In genomic region chr10:5089869-5090268, GRCh38 we compare ENCODE assay signal across 8 cellular contexts. TPM values are rescaled to one million over a fixed set of nuclear protein-coding genes. Genes with fewer than 3 reads are reported as not detected.
DNase-seq lines count a peak whose midpoint lies in the region; ATAC-seq, FAIRE-seq and TF ChIP-seq lines count a peak whose summit lies in the region.

No MANE protein-coding gene starts in this region.

- DNase-seq in Caco-2 (peak in 1 of 2 experiments; percentile 46), HFFc6 (peak; percentile 48), SHP77 (lab: John Stamatoyannopoulos, UW) (peak; percentile 83 to 93), iPS DF 19.7 (ENCODE audit: low read depth, low spot score) (peak; percentile 42), caudate nucleus (lab: John Stamatoyannopoulos, UW) (no peak), urothelium cell line (ENCODE audit: low spot score) (no peak)

- no peaks in the 10 kb centered on the region for H3K36me3 ChIP-seq in Caco-2 (ENCODE audit: control insufficient read depth, insufficient read depth, low read length)

- H3K4me1 ChIP-seq in Caco-2: peaks cover 5% of the 10 kb centered on the region; the same call in 1 of the 2 replicates

- no TSS peak for BruUV-seq in Caco-2 (replicated peaks; lab: Mats Ljungman, UMichigan)

- no peak overlapping the region for H3K27ac ChIP-seq in caudate nucleus (ENCODE audit: low read depth, low read length)

- H3K36me3 Mint-ChIP-seq in Caco-2 (ENCODE audit: insufficient read depth, unreplicated experiment): no peaks in the 10 kb centered on the region
- no peaks in the 10 kb centered on the region for H3K36me3 Mint-ChIP-seq in HFFc6 (ENCODE audit: low read depth)

- CTCF ChIA-PET in Caco-2 (lab: Charles Lee): interaction anchor here (0.9 to 1.0 kb wide), 2 partner anchors 18 to 240 kb away, joined by 3 to 9 read pairs; no protein-coding TSS in a partner anchor

- H3K27ac Mint-ChIP-seq in Caco-2 (ENCODE audit: unreplicated experiment): no peak overlapping the region
- no peak overlapping the region for H3K27ac Mint-ChIP-seq in HFFc6

- TF ChIP-seq CTCF in Caco-2 (IDR thresholded peaks at IDR 0.05; ENCODE audit: insufficient read depth in 1 of 2, low read depth in 1 of 2, low read length in 1 of 2, severe bottlenecking in 1 of 2, unreplicated experiment in 1 of 2) (peak; percentile 38 to 73), HFFc6 (IDR thresholded peaks at IDR 0.05) (peak; percentile 67)

- H3K4me1 Mint-ChIP-seq in Caco-2 (ENCODE audit: low read depth, unreplicated experiment): no peaks in the 10 kb centered on the region
- H3K4me1 Mint-ChIP-seq in HFFc6 (ENCODE audit: low read depth): peaks cover 8% of the 10 kb centered on the region; the same call in 1 of the 2 replicates

- no peaks in the 10 kb centered on the region for H3K27me3 ChIP-seq in Caco-2 (replicated peaks; ENCODE audit: control insufficient read depth, insufficient read depth, low read length)

- peaks cover 11% of the 10 kb centered on the region; the same call in 1 of the 2 replicates for H3K9me3 ChIP-seq in Caco-2

- H3K9me3 Mint-ChIP-seq in Caco-2 (ENCODE audit: unreplicated experiment) (peaks cover 47% of the 10 kb centered on the region), HFFc6 (no peaks in the 10 kb centered on the region)

- FAIRE-seq in urothelium cell line (lab: Jason Lieb, UNC): no peak

- no peak overlapping the region for H3K4me3 Mint-ChIP-seq in Caco-2 (ENCODE audit: unreplicated experiment)
- H3K4me3 Mint-ChIP-seq in HFFc6: no peak overlapping the region

- intact Hi-C loops in Caco-2 (cut with micrococcal nuclease; ENCODE audit: unreplicated experiment): loop anchor here (1.0 to 5.0 kb wide), 4 partner anchors 107 to 342 kb away; partner anchors contain the start of gene AKR1C4

- no peak overlapping the region for H3K4me3 ChIP-seq in Caco-2 (ENCODE audit: low read depth, low read length)

- no peak for ATAC-seq in GM21825 (IDR thresholded peaks at IDR 0.05; ENCODE audit: unreplicated experiment)
- ATAC-seq in GM19397 (IDR thresholded peaks at IDR 0.05; ENCODE audit: unreplicated experiment): no peak

- H3K27me3 Mint-ChIP-seq in Caco-2 (ENCODE audit: insufficient read depth, unreplicated experiment) (no peaks in the 10 kb centered on the region), HFFc6 (ENCODE audit: insufficient read depth) (peaks cover 9% of the 10 kb centered on the region)

- POLR2A ChIA-PET in Caco-2 (lab: Charles Lee): no interaction called here

RNA-seq across cellular contexts. Expression of gene AKR1C3, which starts 4.3 kb away (rescaled TPM):
- total RNA-seq in Caco-2 (2022): 96.8 and 115 TPM in 2 replicates
- under 1 TPM in 4 of 6 experiments, not detected in 2; 0.28 to 0.84 (median 0.59) TPM for total RNA-seq in HFFc6 (2021; fragmentation: NEBNext Ultra II Directional; extraction: Animal tissue kit (Norgen Biotek cat#: 25700))

Comparison
In these comparisons a context has a peak if more than half of its experiments do, and no peak if none do; other contexts are left out.
1. DNase-seq: peak in HFFc6 (single experiment), SHP77 (2 of 2) and iPS DF 19.7 (single experiment); none in caudate nucleus (0 of 61) and urothelium cell line (single experiment).
2. RNA of gene AKR1C3, which starts 4.3 kb away (total RNA-seq): 96.8 to 115 TPM in Caco-2; 0.28 to 0.84 TPM in HFFc6; every median in the first group is over 10 times any median in the second.